ENCODE assay signal across 8 cellular contexts in genomic region chrX:65667503-65668355, GRCh38. TPM values are rescaled to one million over a fixed set of nuclear protein-coding genes. Genes with fewer than 3 reads are reported as not detected.
A peak's percentile ranks its signal among the peaks of the same experiment; 100 is the strongest.
DNase-seq lines count a peak whose midpoint lies in the region; ATAC-seq and TF ChIP-seq lines count a peak whose summit lies in the region.

MSN (plus strand) TSS chrX:65667654; CDS start chrX:65667842, 188 bp downstream.

- peak within 1 kb of the TSS; percentile 87 to 93 for H3K27ac Mint-ChIP-seq in effector memory CD8-positive, alpha-beta T cell

- TF ChIP-seq CTCF in mucosa of descending colon (IDR thresholded peaks at IDR 0.05), result no peak

- peak within 1 kb of the TSS; percentile 30 for H3K4me3 ChIP-seq in mucosa of descending colon

- H3K27me3 Mint-ChIP-seq in effector memory CD8-positive, alpha-beta T cell, result no peaks in the 10 kb centered on the region

- DNase-seq in NCI-H446 treated with DMSO at 0.1 percent for 48 hours (lab: John Stamatoyannopoulos, UW) (peak; percentile 8), mucosa of descending colon (peak; percentile 64 to 88 (median 81)), SK-N-DZ (ENCODE audit: low spot score) (no peak)
- DNase-seq in activated CD8-positive, alpha-beta memory T cell treated with anti-CD3 and anti-CD28 coated beads for 24 hours, result peak; percentile 89
- peak; percentile 64 to 68 (median 65) for DNase-seq in effector memory CD8-positive, alpha-beta T cell
- peak; percentile 68 for DNase-seq in stimulated activated CD8-positive, alpha-beta memory T cell treated with anti-CD3 and anti-CD28 coated beads, Interleukin-4, amount 100 ng/mL, for 24 hours (ENCODE audit: low read depth)

- peaks cover 35 to 41% of the 10 kb centered on the region in 2 donors for H3K4me1 Mint-ChIP-seq in effector memory CD8-positive, alpha-beta T cell (ENCODE audit: low read depth in 2 of 2)

- no peaks in the 10 kb centered on the region for H3K36me3 ChIP-seq in mucosa of descending colon (ENCODE audit: low read depth)

- H3K36me3 Mint-ChIP-seq in effector memory CD8-positive, alpha-beta T cell (ENCODE audit: insufficient read depth), result peaks cover 14% of the 10 kb centered on the region

- no peaks in the 10 kb centered on the region for H3K9me3 Mint-ChIP-seq in effector memory CD8-positive, alpha-beta T cell

- peaks cover 4% of the 10 kb centered on the region for H3K4me1 ChIP-seq in mucosa of descending colon (ENCODE audit: low read depth)

- H3K4me3 Mint-ChIP-seq in effector memory CD8-positive, alpha-beta T cell, result peak within 1 kb of the TSS; percentile 96 to 97

- ATAC-seq in GM18498 (IDR thresholded peaks at IDR 0.05; ENCODE audit: unreplicated experiment) (peak; percentile 88), HG02678 (IDR thresholded peaks at IDR 0.05; ENCODE audit: unreplicated experiment) (peak; percentile 75), mucosa of descending colon (peak; percentile 91)
- peak; percentile 86 for ATAC-seq in effector memory CD8-positive, alpha-beta T cell (replicated peaks)

- H3K9me3 ChIP-seq in mucosa of descending colon, result no peaks in the 10 kb centered on the region

- intact Hi-C loops in mucosa of descending colon (cut with DNase I, micrococcal nuclease), result no loop called here

RNA-seq across cellular contexts. Expression of gene MSN, which starts in this region (rescaled TPM):
- total RNA-seq in mucosa of descending colon, result 100 to 1,000 TPM in 1 of 3 donors, 10 to 100 TPM in 2; 25.9 to 127 (median 66.2) TPM
- 0.22 and 0.32 TPM in 2 replicates for polyA plus RNA-seq in SK-N-DZ (2014; cell fraction: cytosol; rRNA removed)
- polyA plus RNA-seq in SK-N-DZ (2014; cell fraction: nucleus; rRNA removed), result 0.17 TPM in 1 of 2 replicates, not detected in the other
